8 cellular contexts compared by ENCODE assay signal in the genomic region with DNA sequence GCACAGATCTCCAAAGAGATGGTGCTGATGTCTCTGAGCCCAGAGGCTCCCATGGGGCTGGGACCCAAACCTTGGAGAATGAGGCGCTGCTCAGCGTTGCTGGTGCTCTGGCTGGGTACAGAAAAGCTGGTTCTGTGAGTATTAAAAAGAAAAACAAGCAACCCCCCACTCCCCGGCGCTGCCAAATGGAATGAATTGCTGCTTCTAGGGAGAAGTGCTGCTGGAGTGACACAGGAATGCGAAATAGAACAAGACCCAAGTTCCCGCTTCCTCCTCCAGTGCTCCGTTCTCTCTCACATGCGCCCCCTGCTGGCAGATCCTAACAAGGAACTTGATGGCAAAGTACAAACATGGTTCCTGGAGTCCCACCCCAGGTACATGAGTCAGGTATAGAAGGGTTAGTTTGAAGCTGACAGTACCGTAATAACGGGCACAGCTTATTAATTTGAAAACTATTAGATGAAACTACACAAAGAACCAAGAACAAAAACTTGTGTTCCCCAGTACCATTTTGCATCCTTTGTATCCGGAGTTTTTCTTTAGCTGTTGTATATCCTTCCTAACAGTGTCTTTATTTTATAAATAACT. TPM values are rescaled to one million over a fixed set of nuclear protein-coding genes. Genes with fewer than 3 reads are reported as not detected.
DNase-seq lines count a peak whose midpoint lies in the region; ATAC-seq and TF ChIP-seq lines count a peak whose summit lies in the region.

No MANE protein-coding gene starts in this region.

- no peaks in the 10 kb centered on the region for H3K27me3 Mint-ChIP-seq in activated naive CD8-positive, alpha-beta T cell

- peak overlapping the region; percentile 23; the same call in 1 of the 2 replicates for H3K9ac ChIP-seq in SU-DHL-6 (ENCODE audit: low read length)

- TF ChIP-seq POLR2A in upper lobe of left lung (IDR thresholded peaks at IDR 0.05): peak in 1 of 4 donors; percentile 17

- no peaks in the 10 kb centered on the region for H3K36me3 Mint-ChIP-seq in activated naive CD8-positive, alpha-beta T cell

- no peak overlapping the region for H3K4me3 ChIP-seq in GM12875 (ENCODE audit: low read depth, low read length)
- peak overlapping the region; percentile 9 for H3K4me3 ChIP-seq in SU-DHL-6 (ENCODE audit: insufficient read depth, low read length, poor library complexity, severe bottlenecking)
- peak overlapping the region in 2 of 4 donors; percentile 11 to 21 for H3K4me3 ChIP-seq in upper lobe of left lung

- no peaks in the 10 kb centered on the region for H3F3A ChIP-seq in SU-DHL-6 (ENCODE audit: insufficient read depth)

- intact Hi-C loops in Right ventricle myocardium inferior (cut with DNase I) (loop anchor here (1.0 kb wide), 1 partner anchor 84 kb away; no protein-coding TSS in a partner anchor), posterior vena cava (cut with DNase I) (loop anchor here (5.0 to 10.0 kb wide), 2 partner anchors 82 to 85 kb away; no protein-coding TSS in a partner anchor)

- H3K27ac ChIP-seq in SU-DHL-6 (ENCODE audit: low read depth, low read length) (no peak overlapping the region), upper lobe of left lung (peak overlapping the region in 1 of 4 donors; percentile 4)

- no peaks in the 10 kb centered on the region for H4K20me1 ChIP-seq in SU-DHL-6 (ENCODE audit: low read depth, low read length)

- H3K9me2 ChIP-seq in SU-DHL-6 (replicated peaks; ENCODE audit: insufficient read depth, low read length): no peaks in the 10 kb centered on the region

- H3K4me3 Mint-ChIP-seq in activated naive CD8-positive, alpha-beta T cell: peak overlapping the region; percentile 49

- H3K4me2 ChIP-seq in SU-DHL-6 (ENCODE audit: low read depth, low read length, poor library complexity, severe bottlenecking): peak overlapping the region; percentile 50

- 17 to 18% methylated on average over 11 of the region's 11 CpGs for WGBS in upper lobe of left lung, 2 donors

- H3K27me3 ChIP-seq in SU-DHL-6 (ENCODE audit: low read length): no peaks in the 10 kb centered on the region
- no peaks in the 10 kb centered on the region for H3K27me3 ChIP-seq in upper lobe of left lung

- peaks cover 11 to 28% (median 20%) of the 10 kb centered on the region in 4 donors for H3K4me1 ChIP-seq in upper lobe of left lung

- peak overlapping the region; percentile 73 for H3K27ac Mint-ChIP-seq in activated naive CD8-positive, alpha-beta T cell

- peak overlapping the region; percentile 96 for H2AFZ ChIP-seq in SU-DHL-6 (ENCODE audit: low read depth, low read length, severe bottlenecking)

- H3K36me3 ChIP-seq in SU-DHL-6 (ENCODE audit: low read length) (no peaks in the 10 kb centered on the region; the same call in 1 of the 2 replicates), upper lobe of left lung (peaks cover 0 to 9% (median 4%) of the 10 kb centered on the region in 4 donors)

- peak; percentile 57 for ATAC-seq in Right ventricle myocardium inferior
- peak; percentile 81 to 89 for ATAC-seq in upper lobe of left lung (ENCODE audit: low FRiP score in 2 of 2)
- ATAC-seq in HG03175 (IDR thresholded peaks at IDR 0.05; ENCODE audit: unreplicated experiment): no peak

- no peak for TF ChIP-seq EP300 in upper lobe of left lung (IDR thresholded peaks at IDR 0.05)

- DNase-seq in NCI-H146 (lab: John Stamatoyannopoulos, UW) (peak; percentile 94), Right ventricle myocardium inferior (ENCODE audit: missing footprints) (peak; percentile 94), posterior vena cava (ENCODE audit: low spot score) (peak; percentile 97), upper lobe of left lung (peak in 1 of 2 donors; percentile 93)

- H3K9me3 ChIP-seq in SU-DHL-6 (ENCODE audit: insufficient read depth, low read length) (no peaks in the 10 kb centered on the region), upper lobe of left lung (no peaks in the 10 kb centered on the region)

- no peaks in the 10 kb centered on the region for H3K9me3 Mint-ChIP-seq in activated naive CD8-positive, alpha-beta T cell (ENCODE audit: low read depth)

- H3K79me2 ChIP-seq in SU-DHL-6 (ENCODE audit: insufficient read depth, low read length): peaks cover 22% of the 10 kb centered on the region

- peaks cover 29% of the 10 kb centered on the region for H3K4me1 Mint-ChIP-seq in activated naive CD8-positive, alpha-beta T cell (ENCODE audit: low read depth)

- TF ChIP-seq CTCF in GM12875 (IDR thresholded peaks at IDR 0.05; ENCODE audit: borderline replicate concordance, insufficient read depth, low read depth, low read length) (peak; percentile 87), SU-DHL-6 (IDR thresholded peaks at IDR 0.05; ENCODE audit: insufficient read depth, low read length, poor library complexity, severe bottlenecking) (peak; percentile 91), upper lobe of left lung (IDR thresholded peaks at IDR 0.05) (peak; percentile 72 to 90 (median 84))

RNA-seq across cellular contexts. Expression of gene DDX27, which starts 2.1 kb away (rescaled TPM):
- total RNA-seq in Right ventricle myocardium inferior (15.8 TPM), posterior vena cava (10 to 100 TPM; 17.7 to 20.1 TPM), upper lobe of left lung (10 to 100 TPM; 26.7 to 43.0 (median 31.0) TPM)

RNA-seq across cellular contexts. Expression of gene STAU1, which starts 29.0 kb away (rescaled TPM):
- total RNA-seq in Right ventricle myocardium inferior (60.7 TPM), posterior vena cava (10 to 100 TPM; 67.1 to 77.4 TPM), upper lobe of left lung (10 to 100 TPM; 69.1 to 97.7 (median 73.5) TPM)
